In genomic region chr14:76956253-76957090, GRCh38 we compare ENCODE assay signal across 8 cellular contexts.
DNase-seq lines count a peak whose midpoint lies in the region; ATAC-seq and TF ChIP-seq lines count a peak whose summit lies in the region.

No MANE protein-coding gene starts in this region.

- ATAC-seq in heart right ventricle, result peak; percentile 76 to 87 (median 82)

- no peaks in the 10 kb centered on the region for H3K9me3 ChIP-seq in heart right ventricle

- 1 to 2% (median 2%) methylated on average over 43 to 51 of the region's 51 CpGs for WGBS in adipose tissue, 3 donors
- 2% methylated on average over 46 to 51 of the region's 51 CpGs for WGBS in heart right ventricle, 2 donors

- no peaks in the 10 kb centered on the region for H3K36me3 ChIP-seq in heart right ventricle

- H3K27ac ChIP-seq in adipose tissue (ENCODE audit: low read depth, low read length) (peak overlapping the region; percentile 97), heart right ventricle (peak overlapping the region; percentile 84 to 99 (median 97))

- H3K9me3 Mint-ChIP-seq in type B pancreatic cell, result no peaks in the 10 kb centered on the region

- no peaks in the 10 kb centered on the region for H3K36me3 Mint-ChIP-seq in type B pancreatic cell

- H3K27me3 Mint-ChIP-seq in type B pancreatic cell, result no peaks in the 10 kb centered on the region

- H3K4me3 ChIP-seq in HFF-Myc (replicated peaks; ENCODE audit: low read depth, low read length), result peak overlapping the region; percentile 22
- H3K4me3 ChIP-seq in heart right ventricle, result peak overlapping the region in 9 of 10 donors; percentile 19 to 57 (median 49)

- H3K4me1 ChIP-seq in heart right ventricle, result peaks cover 21 to 79% (median 53%) of the 10 kb centered on the region in 9 donors

- no peaks in the 10 kb centered on the region for H3K27me3 ChIP-seq in heart right ventricle

- H3K27ac Mint-ChIP-seq in type B pancreatic cell, result peak overlapping the region; percentile 98

- peak overlapping the region; percentile 83 for H3K4me3 Mint-ChIP-seq in type B pancreatic cell

- intact Hi-C loops in heart right ventricle (cut with DNase I) (loop anchor here in 8 of 10 donors (2.0 to 5.0 kb wide), 6 partner anchors 38 to 86 kb away; partner anchors contain the start of gene IRF2BPL (in 5 of the 8)), posterior vena cava (cut with DNase I) (loop anchor here in 1 of 2 donors (2.0 to 5.0 kb wide), 2 partner anchors 39 to 70 kb away; no protein-coding TSS in a partner anchor)

- no peak for TF ChIP-seq CTCF in HFF-Myc (IDR thresholded peaks at IDR 0.05; ENCODE audit: low read depth, low read length, missing control alignments)
- TF ChIP-seq CTCF in heart right ventricle (IDR thresholded peaks at IDR 0.05), result peak in 5 of 9 donors; percentile 17 to 29 (median 26)
- peak; percentile 44 for TF ChIP-seq CTCF in type B pancreatic cell (conservative IDR thresholded peaks at IDR 0.05)

- peaks cover 52% of the 10 kb centered on the region for H3K4me1 Mint-ChIP-seq in type B pancreatic cell (ENCODE audit: unreplicated experiment)

- DNase-seq in ELR (ENCODE audit: low read depth), result peak; percentile 98
- DNase-seq in HFF-Myc (ENCODE audit: extremely low read depth, low read depth), result no peak
- peak; percentile 94 for DNase-seq in NCI-H146 (lab: John Stamatoyannopoulos, UW)
- DNase-seq in T follicular helper cell (ENCODE audit: low read depth), result peak; percentile 79
- DNase-seq in heart right ventricle, result peak; percentile 90 to 92
- peak; percentile 98 for DNase-seq in posterior vena cava (ENCODE audit: low spot score)
- peak; percentile 96 for DNase-seq in type B pancreatic cell (ENCODE audit: extremely low spot score, unreplicated experiment)
